In genomic region chr5:141507387-141508091, GRCh38 we compare ENCODE assay signal across 9 cellular contexts. TPM values are rescaled to one million over a fixed set of nuclear protein-coding genes. Genes with fewer than 3 reads are reported as not detected.
A peak's percentile ranks its signal among the peaks of the same experiment; 100 is the strongest.
DNase-seq lines count a peak whose midpoint lies in the region; ATAC-seq, FAIRE-seq and TF ChIP-seq lines count a peak whose summit lies in the region.
"Had no signal": no experiment of that assay in that cellular context is flagged by ENCODE, and none has a peak within 500 bp of the region (broad histone marks: within the 10 kb centered on the region; RNA-seq: fewer than 3 reads in every experiment).

No MANE protein-coding gene starts in this region.

- H3K4me1 Mint-ChIP-seq in activated CD8-positive, alpha-beta T cell treated with anti-CD3 and anti-CD28 coated beads for 36 hours (ENCODE audit: low read depth) = peaks cover 11% of the 10 kb centered on the region

- TF ChIP-seq EP300 in HepG2 (IDR thresholded peaks at IDR 0.05; ENCODE audit: low read depth in 2 of 2, low read length in 2 of 2) (no peak), HepG2 (CRISPR knock-in tag; IDR thresholded peaks at IDR 0.05; ENCODE audit: borderline replicate concordance) (no peak)

- H3K9ac ChIP-seq in liver (ENCODE audit: low read depth in 1 of 2, low read length in 2 of 2) (no peak overlapping the region), HepG2 (ENCODE audit: insufficient read depth, low read depth, low read length) (no peak overlapping the region), parathyroid adenoma (no peak overlapping the region)

- no peak for FAIRE-seq in HepG2 (lab: Jason Lieb, UNC)

- H4K20me1 ChIP-seq in HepG2 (ENCODE audit: insufficient read depth, low read length) = no peaks in the 10 kb centered on the region

- CTCF ChIA-PET in HepG2 (lab: Yijun Ruan, JAX; ENCODE audit: low intra/inter-chr PET ratio, low total read pairs) = no interaction called here
- CTCF ChIA-PET in activated CD8-positive, alpha-beta T cell treated with anti-CD3 and anti-CD28 coated beads for 36 hours (lab: Charles Lee) = interaction anchor here (1.1 to 9.4 kb wide), 7 partner anchors 15 to 187 kb away, joined by 3 to 122 read pairs (median 8); partner anchors contain the start of genes PCDHGA10, PCDHGA12, PCDHGC3 and TAF7

- no peak for ATAC-seq in HepG2
- ATAC-seq in HG03469 (IDR thresholded peaks at IDR 0.05; ENCODE audit: unreplicated experiment) = peak; percentile 31
- ATAC-seq in activated CD8-positive, alpha-beta T cell treated with anti-CD3 and anti-CD28 coated beads for 36 hours = no peak

- intact Hi-C loops in HepG2 (cut with micrococcal nuclease; ENCODE audit: unreplicated experiment) = no loop called here
- intact Hi-C loops in activated CD8-positive, alpha-beta T cell treated with anti-CD3 and anti-CD28 coated beads for 36 hours (cut with micrococcal nuclease) = no loop called here

- BruUV-seq in HepG2 (replicated peaks; lab: Mats Ljungman, UMichigan) = no TSS peak

- 80% methylated on average over 11 of the region's 11 CpGs for WGBS in liver
- 74% methylated on average over 10 of the region's 11 CpGs for WGBS in HepG2 (ENCODE audit: low lambda C conversion rate)

- POLR2A ChIA-PET in HepG2 (lab: Yijun Ruan, JAX) = no interaction called here
- POLR2A ChIA-PET in activated CD8-positive, alpha-beta T cell treated with anti-CD3 and anti-CD28 coated beads for 36 hours (lab: Charles Lee) = interaction anchor here (1.2 kb wide), 1 partner anchor 12 kb away, joined by 3 read pairs; no protein-coding TSS in a partner anchor

- H3K36me3 Mint-ChIP-seq in activated CD8-positive, alpha-beta T cell treated with anti-CD3 and anti-CD28 coated beads for 36 hours (ENCODE audit: low read depth) = no peaks in the 10 kb centered on the region

- no peaks in the 10 kb centered on the region for H3K27me3 Mint-ChIP-seq in activated CD8-positive, alpha-beta T cell treated with anti-CD3 and anti-CD28 coated beads for 36 hours
- H3K27me3 Mint-ChIP-seq: CD4-positive, CD25-positive, alpha-beta regulatory T cell had no signal

- H3K27ac ChIP-seq in liver (ENCODE audit: low read depth in 1 of 2, low read length in 2 of 2) (peak overlapping the region; percentile 69), HepG2 (ENCODE audit: extremely low read length, insufficient read depth, low read length) (no peak overlapping the region), cingulate gyrus (ENCODE audit: low read depth, low read length) (peak overlapping the region; percentile 79), parathyroid adenoma (peak overlapping the region; percentile 58)

- H3K27ac Mint-ChIP-seq in activated CD8-positive, alpha-beta T cell treated with anti-CD3 and anti-CD28 coated beads for 36 hours = no peak overlapping the region
- H3K27ac Mint-ChIP-seq: CD4-positive, CD25-positive, alpha-beta regulatory T cell had no signal

- TF ChIP-seq RAD21 in liver (IDR thresholded peaks at IDR 0.05) (no peak), HepG2 (CRISPR knock-in tag; IDR thresholded peaks at IDR 0.05) (no peak)

- H3K4me3 ChIP-seq in liver (ENCODE audit: low read depth in 1 of 3, low read length in 3 of 3) = no peak overlapping the region
- no peak overlapping the region for H3K4me3 ChIP-seq in HepG2 (replicated peaks in 1 of 3; ENCODE audit: insufficient read depth in 1 of 3, low read depth in 2 of 3, low read length in 3 of 3)
- no peak overlapping the region for H3K4me3 ChIP-seq in parathyroid adenoma (ENCODE audit: low read depth, low read length)

- in situ Hi-C loops in HepG2 (cut with HindIII; ENCODE audit: extremely low pct_ligation_motif_present, low pct_unique_long_range_greater_than_20kb) = no loop called here

- no peak overlapping the region for H2AFZ ChIP-seq in HepG2 (ENCODE audit: low read length)
- no peak overlapping the region for H2AFZ ChIP-seq in parathyroid adenoma

- H3K4me3 Mint-ChIP-seq in activated CD8-positive, alpha-beta T cell treated with anti-CD3 and anti-CD28 coated beads for 36 hours = no peak overlapping the region

- H3K4me1 ChIP-seq in liver (ENCODE audit: control insufficient read depth in 4 of 4, insufficient read depth in 4 of 4, low read length in 3 of 4) (peaks cover 0 to 2% (median under 1%) of the 10 kb centered on the region in 4 donors), HepG2 (ENCODE audit: insufficient read depth, low read length) (peaks cover 6% of the 10 kb centered on the region; the same call in 1 of the 2 replicates), parathyroid adenoma (peaks cover 23% of the 10 kb centered on the region)

- DNase-seq in HepG2 (ENCODE audit: low spot score) (no peak), DMS53 (lab: John Stamatoyannopoulos, UW) (no peak)
- DNase-seq in stimulated activated CD8-positive, alpha-beta memory T cell treated with anti-CD3 and anti-CD28 coated beads, Interleukin-4, amount 100 ng/mL, for 48 hours = no peak
- no peak for DNase-seq in activated CD8-positive, alpha-beta T cell treated with anti-CD3 and anti-CD28 coated beads for 36 hours
- DNase-seq: CD4-positive, CD25-positive, alpha-beta regulatory T cell had no signal

- H3K9me3 ChIP-seq in liver (ENCODE audit: control insufficient read depth in 4 of 4, low read length in 3 of 4) (no peaks in the 10 kb centered on the region), HepG2 (ENCODE audit: low read length) (no peaks in the 10 kb centered on the region), parathyroid adenoma (ENCODE audit: control insufficient read depth, low read length) (no peaks in the 10 kb centered on the region)

- H3K4me2 ChIP-seq in HepG2 (ENCODE audit: low read depth, low read length) (no peak overlapping the region), parathyroid adenoma (ENCODE audit: low read length) (no peak overlapping the region)

- no peaks in the 10 kb centered on the region for H3K79me2 ChIP-seq in HepG2 (ENCODE audit: insufficient read depth, low read length)
- H3K79me2 ChIP-seq in parathyroid adenoma = peaks cover 5% of the 10 kb centered on the region

- TF ChIP-seq CTCF in liver (IDR thresholded peaks at IDR 0.05; ENCODE audit: low read depth, low read length, missing input control) = no peak
- TF ChIP-seq CTCF in HepG2 (CRISPR knock-in tag; IDR thresholded peaks at IDR 0.05) = no peak
- TF ChIP-seq CTCF in parathyroid adenoma (IDR thresholded peaks at IDR 0.05) = no peak
- TF ChIP-seq CTCF in activated CD8-positive, alpha-beta T cell treated with anti-CD3 and anti-CD28 coated beads for 36 hours (IDR thresholded peaks at IDR 0.05) = no peak

- H3K27me3 ChIP-seq in liver (ENCODE audit: control insufficient read depth in 4 of 4, insufficient read depth in 4 of 4, low read length in 3 of 4) (no peaks in the 10 kb centered on the region), HepG2 (ENCODE audit: control insufficient read depth in 1 of 2, insufficient read depth in 2 of 2, low read length in 2 of 2) (no peaks in the 10 kb centered on the region; a peak in 1 of 5 replicates), parathyroid adenoma (ENCODE audit: control insufficient read depth, insufficient read depth, low read length) (no peaks in the 10 kb centered on the region)

- H3K36me3 ChIP-seq in liver (ENCODE audit: control insufficient read depth in 4 of 4, insufficient read depth in 3 of 4, low read depth in 1 of 4, low read length in 3 of 4) (peaks cover 0 to 6% (median 0%) of the 10 kb centered on the region in 4 donors), HepG2 (replicated peaks in 1 of 2; ENCODE audit: control insufficient read depth in 1 of 2, insufficient read depth in 2 of 2, low read length in 2 of 2) (no peaks in the 10 kb centered on the region), parathyroid adenoma (ENCODE audit: control insufficient read depth, insufficient read depth, low read length) (no peaks in the 10 kb centered on the region)

- no peak for TF ChIP-seq POLR2A in HepG2 (IDR thresholded peaks at IDR 0.05; ENCODE audit: insufficient read depth in 1 of 2, low read depth in 2 of 2, low read length in 2 of 2)

- H3K9me3 Mint-ChIP-seq in activated CD8-positive, alpha-beta T cell treated with anti-CD3 and anti-CD28 coated beads for 36 hours = no peaks in the 10 kb centered on the region
- H3K9me3 Mint-ChIP-seq: CD4-positive, CD25-positive, alpha-beta regulatory T cell had no signal

RNA-seq across cellular contexts. Expression of gene PCDHGC5, which starts 18.7 kb away (rescaled TPM):
- total RNA-seq in liver (1 to 10 TPM in 1 of 2 donors, under 1 TPM in 1; 0.19 to 1.1 TPM), HepG2 (2016; rRNA removed; fragmentation: Illumina TruSeq; extraction: Trizol) (not detected in 2 replicates)
- polyA plus RNA-seq in liver (under 1 TPM in 1 of 2 donors, not detected in 1; 0.02 TPM), HepG2 (2011; rRNA removed) (0.03 TPM in 1 of 2 replicates, not detected in the other)
- total RNA-seq in HepG2 (2016; cell fraction: cytosol; rRNA removed; fragmentation: Illumina TruSeq; extraction: Trizol; ENCODE audit: low read depth) = not detected in 2 replicates
- 0.06 TPM in 1 of 2 replicates, not detected in the other for total RNA-seq in HepG2 (2016; cell fraction: insoluble cytoplasmic fraction; rRNA removed; fragmentation: Illumina TruSeq; extraction: Trizol)
- not detected in 2 replicates for total RNA-seq in HepG2 (2016; cell fraction: membrane; rRNA removed; fragmentation: Illumina TruSeq; extraction: Trizol)
- 0.13 TPM in 1 of 2 replicates, not detected in the other for total RNA-seq in HepG2 (2016; cell fraction: nucleus; rRNA removed; fragmentation: Illumina TruSeq; extraction: Trizol)
- polyA plus RNA-seq in HepG2 (2011; cell fraction: cytosol; rRNA removed) = not detected in 2 replicates
- polyA plus RNA-seq in HepG2 (2011; cell fraction: nucleus; rRNA removed) = 0.21 and 0.23 TPM in 2 replicates
- polyA plus RNA-seq in HepG2 (2012) = not detected in 2 replicates
- polyA plus RNA-seq in HepG2 (2016; cell fraction: cytosol; fragmentation: Illumina TruSeq; extraction: Trizol; ENCODE audit: low read depth) = not detected in 2 replicates
- not detected in 2 replicates for polyA plus RNA-seq in HepG2 (2016; cell fraction: insoluble cytoplasmic fraction; fragmentation: Illumina TruSeq; extraction: Trizol; ENCODE audit: low read depth)
- not detected in 2 replicates for polyA plus RNA-seq in HepG2 (2016; cell fraction: membrane; fragmentation: Illumina TruSeq; extraction: Trizol; ENCODE audit: low read depth)
- 0.25 TPM in 1 of 2 replicates, not detected in the other for polyA plus RNA-seq in HepG2 (2016; cell fraction: nucleus; fragmentation: Illumina TruSeq; extraction: Trizol; ENCODE audit: insufficient read depth, low read depth)
- 0.74 TPM in 1 of 2 replicates, not detected in the other for polyA minus RNA-seq in HepG2 (2011; rRNA and poly(A)+ RNA removed; ENCODE audit: low replicate concordance)
- polyA minus RNA-seq in HepG2 (2011; cell fraction: cytosol; rRNA and poly(A)+ RNA removed) = not detected in 2 replicates
- 0.37 and 0.39 TPM in 2 replicates for polyA minus RNA-seq in HepG2 (2011; cell fraction: nucleus; rRNA and poly(A)+ RNA removed)
- not detected for total RNA-seq in activated CD8-positive, alpha-beta T cell treated with anti-CD3 and anti-CD28 coated beads for 36 hours
- total RNA-seq: CD4-positive, CD25-positive, alpha-beta regulatory T cell had no signal
- polyA plus RNA-seq: CD4-positive, CD25-positive, alpha-beta regulatory T cell had no signal

RNA-seq across cellular contexts. Expression of gene PCDHGC4, which starts 22.7 kb away (rescaled TPM):
- total RNA-seq in liver (1 to 10 TPM in 1 of 2 donors, under 1 TPM in 1; 0.33 to 1.4 TPM), HepG2 (2016; rRNA removed; fragmentation: Illumina TruSeq; extraction: Trizol) (0.07 TPM in 1 of 2 replicates, not detected in the other)
- polyA plus RNA-seq in liver (not detected), HepG2 (2011; rRNA removed) (0.10 TPM in 1 of 2 replicates, not detected in the other)
- total RNA-seq in HepG2 (2016; cell fraction: cytosol; rRNA removed; fragmentation: Illumina TruSeq; extraction: Trizol; ENCODE audit: low read depth) = not detected in 2 replicates
- 0.11 TPM in 1 of 2 replicates, not detected in the other for total RNA-seq in HepG2 (2016; cell fraction: insoluble cytoplasmic fraction; rRNA removed; fragmentation: Illumina TruSeq; extraction: Trizol)
- not detected in 2 replicates for total RNA-seq in HepG2 (2016; cell fraction: membrane; rRNA removed; fragmentation: Illumina TruSeq; extraction: Trizol)
- 0.44 and 0.47 TPM in 2 replicates for total RNA-seq in HepG2 (2016; cell fraction: nucleus; rRNA removed; fragmentation: Illumina TruSeq; extraction: Trizol)
- not detected in 2 replicates for polyA plus RNA-seq in HepG2 (2011; cell fraction: cytosol; rRNA removed)
- 0.07 and 0.11 TPM in 2 replicates for polyA plus RNA-seq in HepG2 (2011; cell fraction: nucleus; rRNA removed)
- not detected in 2 replicates for polyA plus RNA-seq in HepG2 (2012)
- not detected in 2 replicates for polyA plus RNA-seq in HepG2 (2016; cell fraction: cytosol; fragmentation: Illumina TruSeq; extraction: Trizol; ENCODE audit: low read depth)
- not detected in 2 replicates for polyA plus RNA-seq in HepG2 (2016; cell fraction: insoluble cytoplasmic fraction; fragmentation: Illumina TruSeq; extraction: Trizol; ENCODE audit: low read depth)
- polyA plus RNA-seq in HepG2 (2016; cell fraction: membrane; fragmentation: Illumina TruSeq; extraction: Trizol; ENCODE audit: low read depth) = not detected in 2 replicates
- polyA plus RNA-seq in HepG2 (2016; cell fraction: nucleus; fragmentation: Illumina TruSeq; extraction: Trizol; ENCODE audit: insufficient read depth, low read depth) = not detected in 2 replicates
- polyA minus RNA-seq in HepG2 (2011; rRNA and poly(A)+ RNA removed; ENCODE audit: low replicate concordance) = 0.21 and 0.34 TPM in 2 replicates
- polyA minus RNA-seq in HepG2 (2011; cell fraction: cytosol; rRNA and poly(A)+ RNA removed) = not detected in 2 replicates
- polyA minus RNA-seq in HepG2 (2011; cell fraction: nucleus; rRNA and poly(A)+ RNA removed) = 0.39 and 0.99 TPM in 2 replicates
- not detected for total RNA-seq in activated CD8-positive, alpha-beta T cell treated with anti-CD3 and anti-CD28 coated beads for 36 hours
- total RNA-seq: CD4-positive, CD25-positive, alpha-beta regulatory T cell had no signal
- polyA plus RNA-seq: CD4-positive, CD25-positive, alpha-beta regulatory T cell had no signal

RNA-seq across cellular contexts. Expression of gene PCDHGC3, which starts 31.8 kb away (rescaled TPM):
- 1 to 10 TPM; 3.7 to 5.7 TPM for total RNA-seq in liver
- 10 to 100 TPM in 1 of 2 donors, 1 to 10 TPM in 1; 6.8 to 11.0 TPM for polyA plus RNA-seq in liver
- 0.20 and 0.21 TPM in 2 replicates for total RNA-seq in HepG2 (2016; rRNA removed; fragmentation: Illumina TruSeq; extraction: Trizol)
- not detected in 2 replicates for total RNA-seq in HepG2 (2016; cell fraction: cytosol; rRNA removed; fragmentation: Illumina TruSeq; extraction: Trizol; ENCODE audit: low read depth)
- total RNA-seq in HepG2 (2016; cell fraction: insoluble cytoplasmic fraction; rRNA removed; fragmentation: Illumina TruSeq; extraction: Trizol) = 0.15 and 0.80 TPM in 2 replicates
- total RNA-seq in HepG2 (2016; cell fraction: membrane; rRNA removed; fragmentation: Illumina TruSeq; extraction: Trizol) = 0.22 and 0.34 TPM in 2 replicates
- 0.63 and 0.87 TPM in 2 replicates for total RNA-seq in HepG2 (2016; cell fraction: nucleus; rRNA removed; fragmentation: Illumina TruSeq; extraction: Trizol)
- 0.20 and 0.30 TPM in 2 replicates for polyA plus RNA-seq in HepG2 (2011; rRNA removed)
- polyA plus RNA-seq in HepG2 (2011; cell fraction: cytosol; rRNA removed) = 0.11 and 0.19 TPM in 2 replicates
- 0.21 and 0.23 TPM in 2 replicates for polyA plus RNA-seq in HepG2 (2011; cell fraction: nucleus; rRNA removed)
- 0.11 and 0.71 TPM in 2 replicates for polyA plus RNA-seq in HepG2 (2012)
- polyA plus RNA-seq in HepG2 (2016; cell fraction: cytosol; fragmentation: Illumina TruSeq; extraction: Trizol; ENCODE audit: low read depth) = 0.09 and 0.20 TPM in 2 replicates
- 0.51 and 0.79 TPM in 2 replicates for polyA plus RNA-seq in HepG2 (2016; cell fraction: insoluble cytoplasmic fraction; fragmentation: Illumina TruSeq; extraction: Trizol; ENCODE audit: low read depth)
- polyA plus RNA-seq in HepG2 (2016; cell fraction: membrane; fragmentation: Illumina TruSeq; extraction: Trizol; ENCODE audit: low read depth) = 0.39 and 0.57 TPM in 2 replicates
- polyA plus RNA-seq in HepG2 (2016; cell fraction: nucleus; fragmentation: Illumina TruSeq; extraction: Trizol; ENCODE audit: insufficient read depth, low read depth) = 3.5 and 4.2 TPM in 2 replicates
- 0.24 TPM in 1 of 2 replicates, not detected in the other for polyA minus RNA-seq in HepG2 (2011; rRNA and poly(A)+ RNA removed; ENCODE audit: low replicate concordance)
- polyA minus RNA-seq in HepG2 (2011; cell fraction: cytosol; rRNA and poly(A)+ RNA removed) = 0.20 TPM in 1 of 2 replicates, not detected in the other
- polyA minus RNA-seq in HepG2 (2011; cell fraction: nucleus; rRNA and poly(A)+ RNA removed) = 0.77 and 0.87 TPM in 2 replicates
- total RNA-seq in activated CD8-positive, alpha-beta T cell treated with anti-CD3 and anti-CD28 coated beads for 36 hours = not detected
